24 cellular contexts compared by ENCODE assay signal in the genomic region with DNA sequence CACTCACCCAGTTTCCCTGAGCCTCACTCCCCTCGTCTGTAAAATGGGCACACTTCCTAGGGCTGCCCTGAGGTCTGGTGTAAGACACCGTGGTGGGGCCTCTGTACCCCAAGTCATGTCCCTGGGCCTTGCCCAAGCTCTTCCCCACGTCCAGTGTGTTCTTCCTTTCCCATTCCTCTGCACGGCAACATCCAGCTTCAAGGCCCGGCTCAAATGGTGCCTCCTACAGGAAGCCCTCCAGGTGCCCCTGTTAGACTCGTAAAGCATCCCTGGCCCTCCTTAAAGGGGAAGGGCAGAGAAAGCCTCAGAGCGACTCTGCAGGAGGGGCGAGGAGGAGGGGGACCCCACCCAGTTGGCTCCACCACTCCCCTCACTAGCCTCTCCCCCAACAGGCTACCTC.
"Had no signal": no experiment of that assay in that cellular context is flagged by ENCODE, and none has a peak within 500 bp of the region (broad histone marks: within the 10 kb centered on the region; RNA-seq: fewer than 3 reads in every experiment).

No MANE protein-coding gene starts in this region.

- H3K27ac ChIP-seq: coronary artery, dorsolateral prefrontal cortex, esophagus muscularis mucosa, gastrocnemius medialis, heart right ventricle, left lung, lower lobe of right lung had no signal

- H3K9me3 ChIP-seq: esophagus muscularis mucosa, gastrocnemius medialis, heart right ventricle, lower lobe of right lung, mucosa of descending colon had no signal

- H3K27ac Mint-ChIP-seq: mesothelial cell of epicardium, naive B cell had no signal

- H3K4me1 Mint-ChIP-seq: mesothelial cell of epicardium had no signal

- ATAC-seq: gastrocnemius medialis, heart right ventricle, left cardiac atrium, left lung, left ventricle myocardium superior, lower lobe of right lung, mucosa of descending colon had no signal

- DNase-seq: dermis blood vessel endothelial cell; dorsolateral prefrontal cortex; effector CD4-positive, alpha-beta T cell; effector memory CD4-positive, alpha-beta T cell; foreskin fibroblast; foreskin melanocyte; gastrocnemius medialis; glutamatergic neuron; heart right ventricle; hippocampal formation; left cardiac atrium; left lung; left ventricle myocardium superior; lower lobe of right lung; mesenchymal stem cell; mucosa of descending colon; naive B cell had no signal

- H3K4me3 Mint-ChIP-seq: mesothelial cell of epicardium, naive B cell had no signal

- FAIRE-seq: colon, endothelial cell of umbilical vein, islet of Langerhans, keratinocyte had no signal

- H3K4me1 ChIP-seq: esophagus muscularis mucosa, gastrocnemius medialis, heart right ventricle, left lung, lower lobe of right lung had no signal

- H3K4me3 ChIP-seq: coronary artery, dorsolateral prefrontal cortex, esophagus muscularis mucosa, gastrocnemius medialis, heart right ventricle, left lung, lower lobe of right lung, mucosa of descending colon had no signal
